ENCODE assay signal across 7 cellular contexts in genomic region chr17:15630930-15631453, GRCh38. TPM values are rescaled to one million over a fixed set of nuclear protein-coding genes. Genes with fewer than 3 reads are reported as not detected.
DNase-seq lines count a peak whose midpoint lies in the region; ATAC-seq, FAIRE-seq and TF ChIP-seq lines count a peak whose summit lies in the region.
"Not testable (repeated sequence)": the region's sequence is repeated elsewhere in the genome, so short reads cannot be mapped to it uniquely, and the experiment has no call there.
"Had no signal": no experiment of that assay in that cellular context is flagged by ENCODE, and none has a peak within 500 bp of the region (broad histone marks: within the 10 kb centered on the region; RNA-seq: fewer than 3 reads in every experiment).

No MANE protein-coding gene starts in this region.

- not testable (repeated sequence) for H3K4me3 ChIP-seq in choroid plexus epithelial cell (ENCODE audit: low read depth, low read length); left lung

- H3K9me3 ChIP-seq in left lung = not testable (repeated sequence)

- intact Hi-C loops in left lung (cut with DNase I) = not testable (repeated sequence)

- TF ChIP-seq CTCF in choroid plexus epithelial cell (conservative IDR thresholded peaks at IDR 0.05; ENCODE audit: low read depth, low read length); left lung (IDR thresholded peaks at IDR 0.05): not testable (repeated sequence)

- FAIRE-seq in HTR-8/SVneo (lab: Jason Lieb, UNC) (peak; percentile 87), RCC 7860 (lab: Jason Lieb, UNC) (peak; percentile 29)

- H3K4me1 ChIP-seq in left lung = not testable (repeated sequence)

- peak; percentile 41 for ATAC-seq in esophagus mucosa
- ATAC-seq in left lung = peak; percentile 64

- not testable (repeated sequence) for H3K27me3 ChIP-seq in left lung

- H3K27ac ChIP-seq in left lung = not testable (repeated sequence)

- H3K36me3 ChIP-seq in left lung = peaks cover 0 to 27% of the 10 kb centered on the region in 2 donors

- peak; percentile 31 for DNase-seq in ELR (ENCODE audit: low read depth)
- DNase-seq in HTR-8/SVneo (ENCODE audit: insufficient read length, low spot score); RCC 7860 (ENCODE audit: low spot score); left lung: not testable (repeated sequence)
- DNase-seq in choroid plexus epithelial cell (ENCODE audit: low read depth) = peak; percentile 53

RNA-seq across cellular contexts. Expression of gene FBXW10B, which starts 11.5 kb away (rescaled TPM):
- total RNA-seq in esophagus mucosa (8.0 TPM), left lung (1 to 10 TPM; 1.4 to 1.5 TPM)
- total RNA-seq: H9 had no signal

RNA-seq across cellular contexts. Expression of gene TRIM16, which starts 53.1 kb away (rescaled TPM):
- total RNA-seq in esophagus mucosa (145 TPM), left lung (10 to 100 TPM; 33.5 to 36.6 TPM)
